Comparison of ENCODE assay signal across 8 cellular contexts in the genomic region with DNA sequence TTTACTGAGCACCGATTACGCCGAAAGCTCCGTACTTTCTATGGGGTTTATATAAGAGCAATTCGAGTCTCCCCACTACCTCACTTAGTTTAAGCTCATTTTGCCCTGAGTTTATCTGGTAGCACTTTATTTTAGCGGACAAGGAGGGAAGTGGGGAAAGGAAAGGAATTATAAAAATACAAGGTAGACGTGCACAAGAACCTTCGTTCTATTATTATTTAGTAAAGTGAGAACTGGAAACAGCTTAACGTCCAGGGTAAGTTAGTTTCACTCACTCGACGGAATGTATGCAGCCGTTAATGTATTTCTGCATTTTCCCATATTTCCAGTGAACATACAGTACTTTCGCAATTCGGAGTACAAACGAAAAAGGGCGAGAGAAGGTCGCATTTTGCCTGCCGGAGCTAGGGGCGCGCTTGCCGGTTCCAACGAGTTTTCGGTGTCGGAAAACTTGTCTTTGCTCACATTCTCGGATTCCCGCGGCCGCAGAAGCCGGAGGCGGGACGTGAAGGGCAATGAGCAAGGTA. TPM values are rescaled to one million over a fixed set of nuclear protein-coding genes. Genes with fewer than 3 reads are reported as not detected.
DNase-seq lines count a peak whose midpoint lies in the region; ATAC-seq and TF ChIP-seq lines count a peak whose summit lies in the region.

No MANE protein-coding gene starts in this region.

- H3K9ac ChIP-seq in Loucy (ENCODE audit: low read depth, low read length, poor library complexity, severe bottlenecking) = peak overlapping the region; percentile 99

- ATAC-seq in mucosa of descending colon (no peak), HG03159 (IDR thresholded peaks at IDR 0.05; ENCODE audit: unreplicated experiment) (no peak), HG02678 (IDR thresholded peaks at IDR 0.05; ENCODE audit: unreplicated experiment) (no peak)

- H3K27ac Mint-ChIP-seq in MCF 10A (ENCODE audit: low read depth, unreplicated experiment) = peak overlapping the region; percentile 98

- peaks cover 6% of the 10 kb centered on the region for H3K36me3 Mint-ChIP-seq in MCF 10A (ENCODE audit: insufficient read depth, unreplicated experiment)

- no peaks in the 10 kb centered on the region for H3K9me2 ChIP-seq in Loucy (replicated peaks; ENCODE audit: low read depth, low read length)

- H3K4me2 ChIP-seq in Loucy (ENCODE audit: low read depth, low read length, poor library complexity, severe bottlenecking) = peak overlapping the region; percentile 97

- H3K4me3 Mint-ChIP-seq in MCF 10A (ENCODE audit: unreplicated experiment) = no peak overlapping the region

- peaks cover 25% of the 10 kb centered on the region for H4K20me1 ChIP-seq in Loucy (ENCODE audit: insufficient read depth, low read length, poor library complexity, severe bottlenecking)

- H3K27me3 Mint-ChIP-seq in MCF 10A (ENCODE audit: insufficient read depth, unreplicated experiment) = no peaks in the 10 kb centered on the region

- H2AFZ ChIP-seq in Loucy (ENCODE audit: low read length) = no peak overlapping the region

- intact Hi-C loops in MCF 10A (cut with micrococcal nuclease) = loop anchor here (5.0 to 10.0 kb wide), 5 partner anchors 277 to 759 kb away; partner anchors contain the start of genes OSBPL10 and ZNF860
- intact Hi-C loops in mucosa of descending colon (cut with DNase I, micrococcal nuclease) = no loop called here

- CTCF ChIA-PET in MCF 10A (lab: Yijun Ruan, JAX) = interaction anchor here (0.6 to 1.5 kb wide), 9 partner anchors 9 to 455 kb away, joined by 3 to 4 read pairs (median 3); no protein-coding TSS in a partner anchor

- H3K36me3 ChIP-seq in Loucy (ENCODE audit: insufficient read depth, low read length) (peaks cover 29% of the 10 kb centered on the region), mucosa of descending colon (ENCODE audit: low read depth) (no peaks in the 10 kb centered on the region)

- H3K4me1 Mint-ChIP-seq in MCF 10A (ENCODE audit: insufficient read depth, unreplicated experiment) = peaks cover 8% of the 10 kb centered on the region

- TF ChIP-seq CTCF in Loucy (conservative IDR thresholded peaks at IDR 0.05; ENCODE audit: low read length) (peak; percentile 29), MCF 10A (IDR thresholded peaks at IDR 0.05; ENCODE audit: unreplicated experiment) (peak; percentile 8), mucosa of descending colon (IDR thresholded peaks at IDR 0.05) (no peak)

- POLR2A ChIA-PET in MCF 10A (lab: Yijun Ruan, JAX) = interaction anchor here (0.5 to 4.6 kb wide), 42 partner anchors 9 to 1193 kb away, joined by 3 to 107 read pairs (median 4); partner anchors contain the start of genes OSBPL10 and ZNF860

- TSS peak; percentile 82 for BruUV-seq in MCF 10A (replicated peaks; lab: Mats Ljungman, UMichigan)

- peaks cover 38% of the 10 kb centered on the region for H3K27me3 ChIP-seq in Loucy (ENCODE audit: insufficient read depth, low read length, poor library complexity, severe bottlenecking)

- H3F3A ChIP-seq in Loucy (ENCODE audit: low read depth) = peaks cover 7% of the 10 kb centered on the region

- H3K4me3 ChIP-seq in Loucy (ENCODE audit: low read length, poor library complexity, severe bottlenecking) (peak overlapping the region; percentile 88), mucosa of descending colon (peak overlapping the region; percentile 92)

- peak; percentile 60 for DNase-seq in DMS 273 treated with DMSO at 0.1 percent for 48 hours (lab: John Stamatoyannopoulos, UW)
- no peak for DNase-seq in MCF 10A (ENCODE audit: unreplicated experiment)
- peak in 1 of 3 donors; percentile 26 for DNase-seq in mucosa of descending colon
- no peak for DNase-seq in NCI-H446 (lab: John Stamatoyannopoulos, UW)
- no peak for DNase-seq in NCI-H2171 (lab: John Stamatoyannopoulos, UW)

- H3K9me3 Mint-ChIP-seq in MCF 10A (ENCODE audit: unreplicated experiment) = no peaks in the 10 kb centered on the region

- H3K9me3 ChIP-seq in Loucy (ENCODE audit: insufficient read depth, low read depth, low read length) = no peaks in the 10 kb centered on the region
- no peaks in the 10 kb centered on the region for H3K9me3 ChIP-seq in mucosa of descending colon

- H3K79me2 ChIP-seq in Loucy (ENCODE audit: insufficient read depth, low read length) = peaks cover 91% of the 10 kb centered on the region

- H3K4me1 ChIP-seq in Loucy (ENCODE audit: insufficient read depth, low read length, poor library complexity, severe bottlenecking) (peaks cover 40% of the 10 kb centered on the region), mucosa of descending colon (ENCODE audit: low read depth) (peaks cover 28% of the 10 kb centered on the region)

RNA-seq across cellular contexts. Expression of gene STT3B, which starts 1.2 kb away (rescaled TPM):
- total RNA-seq in MCF 10A (2022) (118 and 133 TPM in 2 replicates), mucosa of descending colon (100 to 1,000 TPM in 1 of 3 donors, 10 to 100 TPM in 2; 86.0 to 118 (median 94.3) TPM)
